In the genomic region with DNA sequence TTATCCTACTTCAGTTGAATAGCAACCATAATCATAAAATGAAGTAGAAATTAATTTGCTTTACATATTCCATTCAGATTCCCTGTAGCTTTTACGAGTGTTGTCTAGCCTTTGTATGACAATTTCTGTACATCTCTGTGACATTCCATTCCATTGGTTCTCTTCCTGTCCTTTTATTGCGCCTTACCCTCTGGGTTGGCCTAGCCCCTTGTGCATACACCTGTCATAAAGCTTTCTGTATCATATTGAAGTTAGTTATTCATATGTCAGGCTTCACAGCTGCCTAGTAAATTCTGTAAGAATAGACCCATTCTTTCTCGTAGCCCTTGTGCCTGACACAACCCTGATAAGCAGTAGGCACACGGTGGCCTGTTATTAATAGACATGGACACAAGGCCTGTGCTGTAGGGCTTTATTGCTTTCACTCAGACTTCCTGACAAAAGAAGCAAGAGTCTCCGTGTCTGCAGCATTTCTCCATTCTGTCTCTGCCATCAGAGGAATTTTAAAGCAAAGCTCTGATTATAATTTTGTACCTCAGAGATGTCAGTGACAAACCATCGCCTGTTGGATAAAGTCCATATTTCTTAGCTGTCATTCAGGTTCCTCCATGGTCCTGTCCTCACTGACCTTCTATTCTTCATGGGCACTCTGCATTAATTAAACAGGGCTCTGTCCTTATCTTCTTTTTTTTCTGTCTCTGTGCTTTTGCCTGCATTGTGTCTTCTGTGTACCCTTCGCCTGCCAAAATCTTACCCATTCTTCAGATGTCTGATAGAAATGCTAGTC, we compare ENCODE assay signal across 14 cellular contexts. TPM values are rescaled to one million over a fixed set of nuclear protein-coding genes. Genes with fewer than 3 reads are reported as not detected.
DNase-seq lines count a peak whose midpoint lies in the region; ATAC-seq, FAIRE-seq and TF ChIP-seq lines count a peak whose summit lies in the region.
"Had no signal": no experiment of that assay in that cellular context is flagged by ENCODE, and none has a peak within 500 bp of the region (broad histone marks: within the 10 kb centered on the region; RNA-seq: fewer than 3 reads in every experiment).

No MANE protein-coding gene starts in this region.

- intact Hi-C loops in esophagus squamous epithelium (cut with DNase I): no loop called here
- intact Hi-C loops in thyroid gland (cut with DNase I): no loop called here

- ATAC-seq in thoracic aorta (ENCODE audit: insufficient number of reproducible peaks, low FRiP score, low read depth): no peak
- ATAC-seq: activated naive CD8-positive, alpha-beta T cell treated with anti-CD3 and anti-CD28 coated beads, Interleukin-2, amount 50 U/mL, for 24 hours; stimulated activated naive CD8-positive, alpha-beta T cell treated with anti-CD3 and anti-CD28 coated beads, Interleukin-15, Interleukin-2, amounts not matched to agents 100 U/mL and 50 U/mL, for 24 hours had no signal

- H3K4me1 ChIP-seq in esophagus squamous epithelium (peaks cover 0 to 26% (median 0%) of the 10 kb centered on the region in 3 donors), thoracic aorta (ENCODE audit: control insufficient read depth in 1 of 2, low read depth in 2 of 2) (peaks cover 17 to 35% of the 10 kb centered on the region in 2 donors), thyroid gland (no peaks in the 10 kb centered on the region)
- H3K4me1 ChIP-seq: parathyroid adenoma had no signal

- no peaks in the 10 kb centered on the region for H3K27me3 ChIP-seq in esophagus squamous epithelium
- H3K27me3 ChIP-seq in thoracic aorta (replicated peaks; ENCODE audit: insufficient read depth): no peaks in the 10 kb centered on the region
- no peaks in the 10 kb centered on the region for H3K27me3 ChIP-seq in thyroid gland

- in situ Hi-C loops in SK-MEL-5 (cut with HindIII; ENCODE audit: low pct_unique_long_range_greater_than_20kb, low sequenced_read_pairs): no loop called here

- H3K27ac ChIP-seq in esophagus squamous epithelium (peak overlapping the region in 3 of 4 donors; percentile 10 to 47 (median 29)), thoracic aorta (peak overlapping the region; percentile 38 to 58), thyroid gland (no peak overlapping the region)
- H3K27ac ChIP-seq: parathyroid adenoma, RWPE1 had no signal

- H3K4me3 ChIP-seq in esophagus squamous epithelium (no peak overlapping the region), thoracic aorta (no peak overlapping the region), thyroid gland (replicated peaks in 1 of 3) (no peak overlapping the region)

- no peak for TF ChIP-seq POLR2A in esophagus squamous epithelium (IDR thresholded peaks at IDR 0.05)
- no peak for TF ChIP-seq POLR2A in thyroid gland (IDR thresholded peaks at IDR 0.05)

- no peak for FAIRE-seq in RCC 7860 (lab: Jason Lieb, UNC)

- peak; percentile 89 for DNase-seq in SK-MEL-5 (ENCODE audit: low read depth, low spot score)
- DNase-seq in esophagus squamous epithelium (lab: John Stamatoyannopoulos, UW): no peak
- DNase-seq in myocyte (ENCODE audit: low read depth): peak; percentile 51
- DNase-seq in thoracic aorta (ENCODE audit: low spot score): no peak
- DNase-seq in thyroid gland: no peak
- DNase-seq in hepatic stellate cell (ENCODE audit: low spot score): no peak
- DNase-seq in RCC 7860 (ENCODE audit: low spot score): no peak
- DNase-seq: activated naive CD8-positive, alpha-beta T cell treated with anti-CD3 and anti-CD28 coated beads, Interleukin-2, amount 50 U/mL, for 24 hours; NCI-H1417; NCI-H526; stimulated activated CD4-positive, alpha-beta T cell treated with anti-CD3 and anti-CD28 coated beads, Interleukin-4, amount 100 ng/mL, for 24 hours; stimulated activated naive CD8-positive, alpha-beta T cell treated with anti-CD3 and anti-CD28 coated beads, Interleukin-15, Interleukin-2, amounts not matched to agents 100 U/mL and 50 U/mL, for 24 hours had no signal

- H3K9me3 ChIP-seq in esophagus squamous epithelium: no peaks in the 10 kb centered on the region
- no peaks in the 10 kb centered on the region for H3K9me3 ChIP-seq in thoracic aorta
- no peaks in the 10 kb centered on the region for H3K9me3 ChIP-seq in thyroid gland

- 77 to 83% methylated on average over 7 of the region's 7 CpGs for WGBS in esophagus squamous epithelium, 2 donors
- WGBS in thyroid gland, 2 donors: 84 to 90% methylated on average over 7 of the region's 7 CpGs

- no peak for TF ChIP-seq CTCF in esophagus squamous epithelium (IDR thresholded peaks at IDR 0.05)
- no peak for TF ChIP-seq CTCF in thoracic aorta (IDR thresholded peaks at IDR 0.05)
- TF ChIP-seq CTCF in thyroid gland (IDR thresholded peaks at IDR 0.05): no peak

- H3K36me3 ChIP-seq in esophagus squamous epithelium: peaks cover 8 to 54% (median 20%) of the 10 kb centered on the region in 3 donors
- peaks cover 12% of the 10 kb centered on the region for H3K36me3 ChIP-seq in thoracic aorta
- peaks cover 24 to 26% of the 10 kb centered on the region in 2 donors for H3K36me3 ChIP-seq in thyroid gland

RNA-seq across cellular contexts. Expression of gene BID, which starts 49.4 kb away (rescaled TPM):
- 62.1 and 81.7 TPM in 2 replicates for total RNA-seq in SK-MEL-5 (2014; rRNA removed; shearing (Covaris generic))
- polyA plus RNA-seq in SK-MEL-5 (2015; cell fraction: cytosol; rRNA removed): 97.0 and 98.0 TPM in 2 replicates
- 13.8 and 19.3 TPM in 2 replicates for polyA plus RNA-seq in SK-MEL-5 (2015; cell fraction: nucleus; rRNA removed)
- total RNA-seq in esophagus squamous epithelium (10 to 100 TPM; 10.6 to 32.9 (median 22.7) TPM), myocyte (44.6 and 62.7 TPM in 2 replicates), thoracic aorta (10 to 100 TPM; 13.5 to 18.1 TPM), thyroid gland (10 to 100 TPM in 3 of 4 donors, 1 to 10 TPM in 1; 4.6 to 18.3 (median 14.9) TPM)
- 33.1 TPM for polyA plus RNA-seq in myocyte (2012)

Comparison
In these comparisons a context has a peak if more than half of its experiments do, and no peak if none do; other contexts are left out.
1. DNase-seq: peak in SK-MEL-5 (single experiment) and myocyte (single experiment); none in esophagus squamous epithelium (single experiment), thoracic aorta (single experiment), thyroid gland (0 of 2), hepatic stellate cell (single experiment) and RCC 7860 (single experiment).
2. H3K27ac ChIP-seq: peak in esophagus squamous epithelium (3 of 4) and thoracic aorta (2 of 2); none in thyroid gland (0 of 3).